ENCODE assay signal across 9 cellular contexts in genomic region chr20:16676895-16677294, GRCh38.
"Had no signal": no experiment of that assay in that cellular context is flagged by ENCODE, and none has a peak within 500 bp of the region (broad histone marks: within the 10 kb centered on the region; RNA-seq: fewer than 3 reads in every experiment).

No MANE protein-coding gene starts in this region.

- H3K4me3 Mint-ChIP-seq: HFFc6, IgD-negative memory B cell had no signal

- H3K9me3 ChIP-seq: HAP-1 had no signal

- H3K27ac Mint-ChIP-seq: HFFc6, IgD-negative memory B cell had no signal

- H3K27ac ChIP-seq: GM23248 had no signal

- H3K4me1 ChIP-seq: HAP-1 had no signal

- H3K36me3 Mint-ChIP-seq: IgD-negative memory B cell had no signal

- DNase-seq: GM23248, GOT3, H7, HFFc6, KBM-7 had no signal

- H3K36me3 ChIP-seq: HAP-1 had no signal

- H3K9ac ChIP-seq: GM23248 had no signal

- H2AFZ ChIP-seq: GM23248 had no signal

- ATAC-seq: HCT116 had no signal

- H3K4me1 Mint-ChIP-seq: IgD-negative memory B cell had no signal

- H3K9me3 Mint-ChIP-seq: HFFc6 had no signal

- H3K4me3 ChIP-seq: GM23248, HAP-1 had no signal

- FAIRE-seq: HTR-8/SVneo had no signal
